Comparison of ENCODE assay signal across 8 cellular contexts in genomic region chr19:2950286-2951124, GRCh38. TPM values are rescaled to one million over a fixed set of nuclear protein-coding genes. Genes with fewer than 3 reads are reported as not detected.
A peak's percentile ranks its signal among the peaks of the same experiment; 100 is the strongest.
DNase-seq lines count a peak whose midpoint lies in the region; ATAC-seq and TF ChIP-seq lines count a peak whose summit lies in the region.

No MANE protein-coding gene starts in this region.

- peaks cover 16% of the 10 kb centered on the region for H3K79me2 ChIP-seq in SK-N-SH (ENCODE audit: insufficient read depth)

- peaks cover 6 to 12% of the 10 kb centered on the region in 2 donors for H3K36me3 Mint-ChIP-seq in activated naive CD4-positive, alpha-beta T cell treated with anti-CD3 and anti-CD28 coated beads, Interleukin-2, amount 50 U/mL, for 72 hours

- H3K9me2 ChIP-seq in SK-N-SH = no peaks in the 10 kb centered on the region

- no peaks in the 10 kb centered on the region for H3K27me3 ChIP-seq in SK-N-SH (ENCODE audit: insufficient read depth)

- CTCF ChIA-PET in SK-N-SH (lab: Yijun Ruan, JAX) = interaction anchor here (0.6 to 5.1 kb wide), 32 partner anchors 9 to 302 kb away, joined by 3 to 60 read pairs (median 6); partner anchors contain the start of genes CELF5, ZNF554 and ZNF556

- peak overlapping the region; percentile 79 to 96 for H3K27ac ChIP-seq in SK-N-SH (ENCODE audit: low read depth in 2 of 2, low read length in 1 of 2)

- H3K36me3 ChIP-seq in SK-N-SH (replicated peaks in 1 of 2; ENCODE audit: control insufficient read depth in 1 of 2, insufficient read depth in 2 of 2, low read length in 1 of 2) = peaks cover 0 to 7% of the 10 kb centered on the region in 2 experiments

- DNase-seq in NCI-H1048 (lab: John Stamatoyannopoulos, UW) = peak; percentile 96
- peak; percentile 94 for DNase-seq in SK-N-SH
- DNase-seq in activated naive CD4-positive, alpha-beta T cell treated with anti-CD3 and anti-CD28 coated beads, Interleukin-2, amount 50 U/mL, for 72 hours (ENCODE audit: low spot score in 2 of 2) = peak; percentile 99 to 100
- peak; percentile 100 for DNase-seq in globus pallidus (ENCODE audit: low spot score)
- peak; percentile 99 for DNase-seq in non-pigmented ciliary epithelial cell (ENCODE audit: low read depth)
- DNase-seq in superior temporal gyrus (ENCODE audit: extremely low spot score) = peak; percentile 100

- TF ChIP-seq RAD21 in SK-N-SH (IDR thresholded peaks at IDR 0.05; ENCODE audit: low read length) = no peak

- 0 out of 2 replicates have a peak overlapping the region, but pooled peaks have one; percentile 62 for H2AFZ ChIP-seq in SK-N-SH (ENCODE audit: low read depth)

- H3K4me3 ChIP-seq in GM08714 (ENCODE audit: low read length) = peak overlapping the region; percentile 88
- H3K4me3 ChIP-seq in SK-N-SH (ENCODE audit: low read depth in 2 of 2, low read length in 1 of 2) = peak overlapping the region; percentile 73 to 90

- H3K4me1 ChIP-seq in SK-N-SH (ENCODE audit: control insufficient read depth in 1 of 2, insufficient read depth in 2 of 2, low read depth in 1 of 2, low read length in 1 of 2) = peaks cover 4 to 9% of the 10 kb centered on the region in 2 experiments; a peak in 2 of 4 replicates

- no peak for TF ChIP-seq EP300 in SK-N-SH (IDR thresholded peaks at IDR 0.05; ENCODE audit: borderline replicate concordance in 1 of 2, low read depth in 1 of 2, low read length in 1 of 2)

- POLR2A ChIA-PET in SK-N-SH (lab: Yijun Ruan, JAX) = interaction anchor here (0.6 to 1.9 kb wide), 13 partner anchors 12 to 846 kb away, joined by 3 to 9 read pairs (median 3); partner anchors contain the start of genes MRPL54, ZNF555 and ZNF57

- peak overlapping the region; percentile 89 for H3K9ac ChIP-seq in SK-N-SH

- peak overlapping the region; percentile 98 for H3K27ac Mint-ChIP-seq in activated naive CD4-positive, alpha-beta T cell treated with anti-CD3 and anti-CD28 coated beads, Interleukin-2, amount 50 U/mL, for 72 hours

- peak; percentile 90 for ATAC-seq in HG02588 (IDR thresholded peaks at IDR 0.05; ENCODE audit: unreplicated experiment)
- peak; percentile 98 for ATAC-seq in activated naive CD4-positive, alpha-beta T cell treated with anti-CD3 and anti-CD28 coated beads, Interleukin-2, amount 50 U/mL, for 72 hours

- H3F3A ChIP-seq in SK-N-SH (replicated peaks; ENCODE audit: insufficient read depth) = peaks cover 20% of the 10 kb centered on the region

- H3K4me2 ChIP-seq in SK-N-SH = peak overlapping the region; percentile 98

- WGBS in SK-N-SH (ENCODE audit: low lambda C conversion rate) = 3% methylated on average over 32 of the region's 53 CpGs

- H3K9me3 Mint-ChIP-seq in activated naive CD4-positive, alpha-beta T cell treated with anti-CD3 and anti-CD28 coated beads, Interleukin-2, amount 50 U/mL, for 72 hours = no peaks in the 10 kb centered on the region

- no peak for TF ChIP-seq CTCF in SK-N-SH (IDR thresholded peaks at IDR 0.05)

- no peaks in the 10 kb centered on the region for H3K9me3 ChIP-seq in SK-N-SH

- H4K20me1 ChIP-seq in SK-N-SH (ENCODE audit: insufficient read depth) = no peaks in the 10 kb centered on the region

TF ChIP-seq in SK-N-SH, 30 proteins besides CTCF, POLR2A, EP300 and RAD21 (continues in another document):
- TF ChIP-seq SMC3 (IDR thresholded peaks at IDR 0.05; ENCODE audit: low read depth, low read length) (no peak), MEF2A (IDR thresholded peaks at IDR 0.05; ENCODE audit: borderline replicate concordance, low read depth) (no peak), ELF1 (IDR thresholded peaks at IDR 0.05) (peak; percentile 78), USF2 (IDR thresholded peaks at IDR 0.05; ENCODE audit: borderline replicate concordance, low read depth, low read length) (no peak), RFX5 (IDR thresholded peaks at IDR 0.05; ENCODE audit: low read length) (no peak), ZBTB33 (IDR thresholded peaks at IDR 0.05; ENCODE audit: borderline replicate concordance, low read depth) (peak; percentile 63; the same call in 1 of the 2 replicates), NRF1 (IDR thresholded peaks at IDR 0.05; ENCODE audit: low read depth, low read length) (no peak), CHD2 (IDR thresholded peaks at IDR 0.05; ENCODE audit: low read length, partially characterized antibody) (peak; percentile 90), JUND (IDR thresholded peaks at IDR 0.05) (no peak), TCF12 (IDR thresholded peaks at IDR 0.05) (no peak), GATA2 (CRISPR knock-in tag; IDR thresholded peaks at IDR 0.05) (no peak), SIN3A (IDR thresholded peaks at IDR 0.05; ENCODE audit: borderline replicate concordance, low read depth, low read length) (peak; percentile 20; the same call in 1 of the 2 replicates), YY1 (IDR thresholded peaks at IDR 0.05; ENCODE audit: low read depth) (peak; percentile 85), NFIC (IDR thresholded peaks at IDR 0.05; ENCODE audit: borderline replicate concordance) (peak; percentile 73), FOSL2 (IDR thresholded peaks at IDR 0.05; ENCODE audit: borderline replicate concordance, low read depth) (no peak; the same call in 1 of the 2 replicates), FOXM1 (IDR thresholded peaks at IDR 0.05; ENCODE audit: low read depth) (no peak), REST (IDR thresholded peaks at IDR 0.05; ENCODE audit: low read depth, low read length) (peak; percentile 32; the same call in 1 of the 2 replicates)

RNA-seq across cellular contexts. Expression of gene ZNF77, which starts 5.7 kb away (rescaled TPM):
- 4.4 and 6.6 TPM in 2 replicates for polyA plus RNA-seq in SK-N-SH (2012; rRNA removed)
- polyA plus RNA-seq in SK-N-SH (2012; cell fraction: cytosol; rRNA removed) = 4.8 and 5.0 TPM in 2 replicates
- 8.4 and 10.1 TPM in 2 replicates for polyA plus RNA-seq in SK-N-SH (2012; cell fraction: nucleus; rRNA removed)
- 10 to 100 TPM in 1 of 2 donors, 1 to 10 TPM in 1; 3.7 to 11.2 TPM for total RNA-seq in activated naive CD4-positive, alpha-beta T cell treated with anti-CD3 and anti-CD28 coated beads, Interleukin-2, amount 50 U/mL, for 72 hours

RNA-seq across cellular contexts. Expression of gene TLE6, which starts 26.9 kb away (rescaled TPM):
- polyA plus RNA-seq in SK-N-SH (2012; rRNA removed) = 2.6 and 3.3 TPM in 2 replicates
- polyA plus RNA-seq in SK-N-SH (2012; cell fraction: cytosol; rRNA removed) = 0.95 and 1.2 TPM in 2 replicates
- polyA plus RNA-seq in SK-N-SH (2012; cell fraction: nucleus; rRNA removed) = 9.8 and 10.4 TPM in 2 replicates
- 1 to 10 TPM; 3.3 to 8.2 TPM for total RNA-seq in activated naive CD4-positive, alpha-beta T cell treated with anti-CD3 and anti-CD28 coated beads, Interleukin-2, amount 50 U/mL, for 72 hours

RNA-seq across cellular contexts. Expression of gene ZNF57, which starts 49.8 kb away (rescaled TPM):
- 2.1 and 3.2 TPM in 2 replicates for polyA plus RNA-seq in SK-N-SH (2012; rRNA removed)
- polyA plus RNA-seq in SK-N-SH (2012; cell fraction: cytosol; rRNA removed) = 2.2 and 2.7 TPM in 2 replicates
- 3.5 and 6.7 TPM in 2 replicates for polyA plus RNA-seq in SK-N-SH (2012; cell fraction: nucleus; rRNA removed)
- total RNA-seq in activated naive CD4-positive, alpha-beta T cell treated with anti-CD3 and anti-CD28 coated beads, Interleukin-2, amount 50 U/mL, for 72 hours = 1 to 10 TPM; 3.9 to 5.2 TPM

Comparison
In these comparisons a context has a peak if more than half of its experiments do, and no peak if none do; other contexts are left out.
1. Peak in every context shown above with its lines: DNase-seq, ATAC-seq, H3K4me3 ChIP-seq and H3K27ac ChIP-seq.